In genomic region chr7:45196374-45196773, GRCh38 we compare ENCODE assay signal across 11 cellular contexts. TPM values are rescaled to one million over a fixed set of nuclear protein-coding genes. Genes with fewer than 3 reads are reported as not detected.
DNase-seq lines count a peak whose midpoint lies in the region; ATAC-seq and TF ChIP-seq lines count a peak whose summit lies in the region.
"Had no signal": no experiment of that assay in that cellular context is flagged by ENCODE, and none has a peak within 500 bp of the region (broad histone marks: within the 10 kb centered on the region; RNA-seq: fewer than 3 reads in every experiment).

No MANE protein-coding gene starts in this region.

- H3K27ac Mint-ChIP-seq in HFFc6 = no peak overlapping the region
- H3K27ac Mint-ChIP-seq: naive thymus-derived CD4-positive, alpha-beta T cell had no signal

- peak; percentile 21 for DNase-seq in stimulated activated CD4-positive, alpha-beta T cell treated with anti-CD3 and anti-CD28 coated beads, Interleukin-12 subunit alpha, Interleukin-12 subunit beta, amount 100 ng/mL, for 4 hours
- DNase-seq in NCI-H345 treated with DMSO at 0.1 percent for 48 hours (lab: John Stamatoyannopoulos, UW; ENCODE audit: unreplicated experiment) (no peak), HFFc6 (no peak), NCI-H1417 (lab: John Stamatoyannopoulos, UW) (no peak)
- DNase-seq: COR-L47 had no signal

- TF ChIP-seq CTCF in HFFc6 (IDR thresholded peaks at IDR 0.05) = no peak

- no peaks in the 10 kb centered on the region for H3K36me3 Mint-ChIP-seq in HFFc6 (ENCODE audit: low read depth)
- H3K36me3 Mint-ChIP-seq: naive thymus-derived CD4-positive, alpha-beta T cell had no signal

- peaks cover 24% of the 10 kb centered on the region for H3K27me3 Mint-ChIP-seq in HFFc6 (ENCODE audit: insufficient read depth)

- no peaks in the 10 kb centered on the region; the same call in 1 of the 2 replicates for H3K9me3 Mint-ChIP-seq in HFFc6

- ATAC-seq in GM18502 (IDR thresholded peaks at IDR 0.05; ENCODE audit: poor library complexity, unreplicated experiment) = peak; percentile 87
- ATAC-seq in GM21381 (IDR thresholded peaks at IDR 0.05; ENCODE audit: unreplicated experiment) = peak; percentile 71
- ATAC-seq in HG03432 (IDR thresholded peaks at IDR 0.05; ENCODE audit: unreplicated experiment) = peak; percentile 87
- ATAC-seq in GM21423 (IDR thresholded peaks at IDR 0.05; ENCODE audit: unreplicated experiment) = no peak
- ATAC-seq: naive thymus-derived CD4-positive, alpha-beta T cell; Panc1 had no signal

- no peak overlapping the region for H3K4me3 Mint-ChIP-seq in HFFc6
- H3K4me3 Mint-ChIP-seq: naive thymus-derived CD4-positive, alpha-beta T cell had no signal

- no peaks in the 10 kb centered on the region for H3K4me1 Mint-ChIP-seq in HFFc6 (ENCODE audit: low read depth)

RNA-seq across cellular contexts. Expression of gene RAMP3, which starts 38.8 kb away (rescaled TPM):
- total RNA-seq in HFFc6 (2021; fragmentation: NEBNext Ultra II Directional; extraction: Animal tissue kit (Norgen Biotek cat#: 25700)) = not detected
